ENCODE assay signal across 1 cellular context in genomic region chr17:1810450-1811103, GRCh38.
TF ChIP-seq lines count a peak whose summit lies in the region.

No MANE protein-coding gene starts in this region.

TF ChIP-seq in HepG2, 621 proteins besides CTCF, POLR2A, EP300 and RAD21 (continued from another document):
- TF ChIP-seq ZNF670 (CRISPR knock-in tag; IDR thresholded peaks at IDR 0.05; ENCODE audit: borderline replicate concordance) (peak; percentile 85), ZSCAN31 (CRISPR knock-in tag; IDR thresholded peaks at IDR 0.05; ENCODE audit: low read depth) (0 out of 2 replicates have a peak, but pooled peaks have one; percentile 23), DR1 (CRISPR knock-in tag; IDR thresholded peaks at IDR 0.05) (peak; percentile 67; the same call in 1 of the 2 replicates), ZMYM3 (CRISPR knock-in tag; IDR thresholded peaks at IDR 0.05) (peak; percentile 82; the same call in 1 of the 2 replicates), MEIS2 (CRISPR knock-in tag; IDR thresholded peaks at IDR 0.05) (peak; percentile 89), ZBTB37 (CRISPR knock-in tag; IDR thresholded peaks at IDR 0.05) (peak; percentile 57; the same call in 1 of the 2 replicates)
